In the genomic region with DNA sequence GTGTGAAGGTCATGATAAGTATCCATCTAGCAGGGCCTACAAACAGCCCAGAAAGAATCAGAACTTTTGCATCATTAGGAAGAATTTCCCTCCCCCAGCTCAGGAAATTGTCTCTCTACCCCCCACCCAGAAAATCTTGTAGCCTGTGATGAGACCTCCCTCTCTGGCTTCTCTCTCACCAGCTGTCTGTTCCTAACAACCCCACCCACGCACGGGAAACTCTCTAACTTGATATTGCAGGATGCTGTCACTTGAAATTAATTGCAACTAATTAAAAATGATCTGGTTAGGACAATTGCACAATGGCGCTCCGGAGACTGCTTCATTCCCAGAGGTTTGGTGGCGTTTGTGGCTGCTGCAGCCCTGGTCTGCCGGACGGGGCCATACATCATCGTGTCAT, we compare ENCODE assay signal across 21 cellular contexts. TPM values are rescaled to one million over a fixed set of nuclear protein-coding genes. Genes with fewer than 3 reads are reported as not detected.
"Had no signal": no experiment of that assay in that cellular context is flagged by ENCODE, and none has a peak within 500 bp of the region (broad histone marks: within the 10 kb centered on the region; RNA-seq: fewer than 3 reads in every experiment).

No MANE protein-coding gene starts in this region.

- H3K9me3 ChIP-seq: esophagus muscularis mucosa, prostate gland had no signal

- H3K36me3 ChIP-seq: esophagus muscularis mucosa, prostate gland had no signal

- DNase-seq: activated CD4-positive, alpha-beta T cell treated with anti-CD3 and anti-CD28 coated beads for 1 hour; activated CD8-positive, alpha-beta memory T cell treated with anti-CD3 and anti-CD28 coated beads, Interleukin-2, amount 50 U/mL, for 4 hours; activated CD8-positive, alpha-beta T cell treated with anti-CD3 and anti-CD28 coated beads for 36 hours; activated gamma-delta T cell treated with Interleukin-2 at 50 U/mL for 16 hours; activated naive CD8-positive, alpha-beta T cell treated with anti-CD3 and anti-CD28 coated beads for 36 hours; activated T-cell treated with anti-CD3 and anti-CD28 coated beads, Interleukin-2, amount 50 U/mL, for 72 hours; anterior cingulate cortex; foreskin fibroblast; glutamatergic neuron; immature natural killer cell; left colon; mammary epithelial cell; naive thymus-derived CD8-positive, alpha-beta T cell; occipital lobe; stimulated activated CD4-positive, alpha-beta T cell treated with anti-CD3 and anti-CD28 coated beads, Interleukin-12 subunit alpha, Interleukin-12 subunit beta, amount 100 ng/mL, for 4 hours; stimulated activated CD4-positive, alpha-beta T cell treated with anti-CD3 and anti-CD28 coated beads, Interleukin-4, amount 100 ng/mL, for 24 hours; T-helper 9 cell had no signal

- H3K27ac ChIP-seq: esophagus muscularis mucosa, prostate gland had no signal

- H3K4me3 ChIP-seq: esophagus muscularis mucosa, prostate gland had no signal

- FAIRE-seq: bronchial epithelial cell, urothelium cell line had no signal

- H3K4me1 ChIP-seq: esophagus muscularis mucosa, prostate gland had no signal

- H3K27me3 ChIP-seq: esophagus muscularis mucosa had no signal

RNA-seq across cellular contexts. Expression of gene ZNF503, which starts 34.5 kb away (rescaled TPM):
- polyA plus RNA-seq: naive thymus-derived CD8-positive, alpha-beta T cell had no signal
